Comparison of ENCODE assay signal across 21 cellular contexts in the genomic region with DNA sequence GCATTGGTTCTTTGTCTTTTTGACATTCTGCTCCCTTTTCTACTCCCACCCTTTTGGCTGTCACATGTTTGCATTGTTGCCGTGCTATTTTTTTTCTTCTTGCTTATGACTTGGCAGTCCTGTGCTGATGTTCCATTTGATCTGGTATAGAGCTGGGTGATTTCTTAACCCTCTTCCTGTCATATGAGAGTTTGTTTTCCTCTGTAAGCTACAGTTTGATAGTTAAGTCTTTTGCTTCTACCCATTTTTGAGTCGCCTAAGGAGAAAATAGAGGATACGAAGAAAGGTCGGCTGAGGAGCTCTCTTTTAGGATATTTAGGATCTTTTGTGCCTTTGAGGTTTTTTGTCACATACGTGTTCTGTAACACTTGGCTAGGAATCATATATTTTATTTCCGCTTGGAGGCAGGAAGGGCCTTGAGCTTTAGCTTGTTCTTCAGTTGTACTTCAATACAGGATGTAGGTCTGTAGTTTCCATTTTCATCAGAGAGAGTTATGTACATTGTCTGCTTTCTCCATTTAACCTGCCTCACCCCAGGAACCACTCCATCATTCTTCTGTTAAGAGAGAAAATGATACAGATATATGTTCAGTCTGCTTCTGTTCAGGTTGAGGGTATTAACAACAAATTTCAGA.
DNase-seq lines count a peak whose midpoint lies in the region; ATAC-seq and TF ChIP-seq lines count a peak whose summit lies in the region.
"Had no signal": no experiment of that assay in that cellular context is flagged by ENCODE, and none has a peak within 500 bp of the region (broad histone marks: within the 10 kb centered on the region; RNA-seq: fewer than 3 reads in every experiment).

No MANE protein-coding gene starts in this region.

- TF ChIP-seq CTCF in colonic mucosa (IDR thresholded peaks at IDR 0.05) = no peak
- TF ChIP-seq CTCF in glutamatergic neuron (IDR thresholded peaks at IDR 0.05; ENCODE audit: partially characterized antibody, unreplicated experiment) = no peak

- H3K27me3 Mint-ChIP-seq in activated naive CD4-positive, alpha-beta T cell treated with anti-CD3 and anti-CD28 coated beads for 36 hours (ENCODE audit: low read depth) = no peaks in the 10 kb centered on the region
- no peaks in the 10 kb centered on the region for H3K27me3 Mint-ChIP-seq in T-helper 2 cell treated with Interferon-gamma antibody and Interleukin-4, amounts not matched to agents 5 μg/mL and 100 μg/mL, for 36 hours (ENCODE audit: low read depth)
- no peaks in the 10 kb centered on the region for H3K27me3 Mint-ChIP-seq in stimulated activated naive CD8-positive, alpha-beta T cell treated with anti-CD3 and anti-CD28 coated beads, Interleukin-15, Interleukin-2, amounts not matched to agents 100 ng/mL and 50 ng/mL, for 24 hours
- no peaks in the 10 kb centered on the region for H3K27me3 Mint-ChIP-seq in glutamatergic neuron (ENCODE audit: unreplicated experiment)
- H3K27me3 Mint-ChIP-seq in stimulated activated memory B cell treated with anti-CD40 and anti-IgM and Interleukin-4, amounts not matched to agents 10 μg/mL and 1 μg/mL and 100 μg/mL, for 72 hours = no peaks in the 10 kb centered on the region
- H3K27me3 Mint-ChIP-seq: dendritic cell treated with granulocyte-macrophage colony-stimulating factor and Interleukin-4, amounts not matched to agents 40 ng/mL and 50 ng/mL, for 4 days had no signal

- no peaks in the 10 kb centered on the region for H3K4me1 ChIP-seq in colonic mucosa
- H3K4me1 ChIP-seq: gastroesophageal sphincter, right atrium auricular region, SJCRH30 had no signal

- intact Hi-C loops in activated naive CD4-positive, alpha-beta T cell treated with anti-CD3 and anti-CD28 coated beads for 36 hours (cut with micrococcal nuclease) = loop anchor here (1.0 to 2.0 kb wide), 4 partner anchors 15 to 456 kb away; no protein-coding TSS in a partner anchor
- intact Hi-C loops in colonic mucosa (cut with DNase I) = no loop called here

- no peaks in the 10 kb centered on the region for H3K9me3 ChIP-seq in colonic mucosa
- H3K9me3 ChIP-seq: SJCRH30 had no signal

- no peak overlapping the region for H3K9ac ChIP-seq in colonic mucosa (ENCODE audit: low read depth in 2 of 2, low read length in 2 of 2)

- no peak overlapping the region for H3K4me3 ChIP-seq in colonic mucosa
- H3K4me3 ChIP-seq: gastroesophageal sphincter, PC-9, right atrium auricular region, SJCRH30 had no signal

- CTCF ChIA-PET in activated naive CD4-positive, alpha-beta T cell treated with anti-CD3 and anti-CD28 coated beads for 36 hours (lab: Charles Lee) = interaction anchor here (0.6 to 2.9 kb wide), 6 partner anchors 11 to 400 kb away, joined by 3 to 10 read pairs (median 4); no protein-coding TSS in a partner anchor

- DNase-seq in activated naive CD4-positive, alpha-beta T cell treated with anti-CD3 and anti-CD28 coated beads for 36 hours = peak; percentile 16
- no peak for DNase-seq in activated naive CD4-positive, alpha-beta T cell (lab: John Stamatoyannopoulos, UW)
- DNase-seq in T-helper 2 cell treated with Interferon-gamma antibody and Interleukin-4, amounts not matched to agents 5 μg/mL and 100 μg/mL, for 36 hours (ENCODE audit: low spot score) = no peak
- DNase-seq in colonic mucosa = no peak
- no peak for DNase-seq in NCI-H2107 treated with DMSO at 0.1 percent for 48 hours (lab: John Stamatoyannopoulos, UW; ENCODE audit: unreplicated experiment)
- DNase-seq in glutamatergic neuron = no peak
- DNase-seq: activated effector memory CD4-positive, alpha-beta T cell treated with anti-CD3 and anti-CD28 coated beads, Interleukin-2, amount 50 U/mL, for 16 hours; DMS79 treated with DMSO at 0.1 percent for 48 hours; erythroblast; GOT3; NCI-H146; NCI-H82; nucleus accumbens; PC-9; SJCRH30 had no signal

- H3K4me3 Mint-ChIP-seq in activated naive CD4-positive, alpha-beta T cell treated with anti-CD3 and anti-CD28 coated beads for 36 hours = peak overlapping the region; percentile 46
- H3K4me3 Mint-ChIP-seq in T-helper 2 cell treated with Interferon-gamma antibody and Interleukin-4, amounts not matched to agents 5 μg/mL and 100 μg/mL, for 36 hours = peak overlapping the region; percentile 46
- peak overlapping the region; percentile 50 for H3K4me3 Mint-ChIP-seq in stimulated activated naive CD8-positive, alpha-beta T cell treated with anti-CD3 and anti-CD28 coated beads, Interleukin-15, Interleukin-2, amounts not matched to agents 100 ng/mL and 50 ng/mL, for 24 hours
- no peak overlapping the region for H3K4me3 Mint-ChIP-seq in glutamatergic neuron (ENCODE audit: unreplicated experiment)
- H3K4me3 Mint-ChIP-seq in stimulated activated memory B cell treated with anti-CD40 and anti-IgM and Interleukin-4, amounts not matched to agents 10 μg/mL and 1 μg/mL and 100 μg/mL, for 72 hours = no peak overlapping the region
- H3K4me3 Mint-ChIP-seq: CD14-positive monocyte; dendritic cell treated with granulocyte-macrophage colony-stimulating factor and Interleukin-4, amounts not matched to agents 40 ng/mL and 50 ng/mL, for 4 days had no signal

- peaks cover 17% of the 10 kb centered on the region for H3K4me1 Mint-ChIP-seq in activated naive CD4-positive, alpha-beta T cell treated with anti-CD3 and anti-CD28 coated beads for 36 hours (ENCODE audit: low read depth)
- H3K4me1 Mint-ChIP-seq in T-helper 2 cell treated with Interferon-gamma antibody and Interleukin-4, amounts not matched to agents 5 μg/mL and 100 μg/mL, for 36 hours (ENCODE audit: low read depth) = peaks cover 13% of the 10 kb centered on the region
- H3K4me1 Mint-ChIP-seq in stimulated activated naive CD8-positive, alpha-beta T cell treated with anti-CD3 and anti-CD28 coated beads, Interleukin-15, Interleukin-2, amounts not matched to agents 100 ng/mL and 50 ng/mL, for 24 hours (ENCODE audit: low read depth) = peaks cover 18% of the 10 kb centered on the region
- H3K4me1 Mint-ChIP-seq in glutamatergic neuron (ENCODE audit: low read depth, unreplicated experiment) = peaks cover 7% of the 10 kb centered on the region
- H3K4me1 Mint-ChIP-seq in stimulated activated memory B cell treated with anti-CD40 and anti-IgM and Interleukin-4, amounts not matched to agents 10 μg/mL and 1 μg/mL and 100 μg/mL, for 72 hours = peaks cover 12% of the 10 kb centered on the region

- peak overlapping the region; percentile 29 for H3K27ac ChIP-seq in colonic mucosa
- H3K27ac ChIP-seq: gastroesophageal sphincter, PC-9, right atrium auricular region, SJCRH30 had no signal

- peaks cover 9% of the 10 kb centered on the region for H3K9me3 Mint-ChIP-seq in activated naive CD4-positive, alpha-beta T cell treated with anti-CD3 and anti-CD28 coated beads for 36 hours
- H3K9me3 Mint-ChIP-seq in T-helper 2 cell treated with Interferon-gamma antibody and Interleukin-4, amounts not matched to agents 5 μg/mL and 100 μg/mL, for 36 hours = peaks cover 17% of the 10 kb centered on the region
- H3K9me3 Mint-ChIP-seq in stimulated activated naive CD8-positive, alpha-beta T cell treated with anti-CD3 and anti-CD28 coated beads, Interleukin-15, Interleukin-2, amounts not matched to agents 100 ng/mL and 50 ng/mL, for 24 hours = peaks cover 12% of the 10 kb centered on the region
- no peaks in the 10 kb centered on the region for H3K9me3 Mint-ChIP-seq in glutamatergic neuron (ENCODE audit: unreplicated experiment)
- peaks cover 10% of the 10 kb centered on the region for H3K9me3 Mint-ChIP-seq in stimulated activated memory B cell treated with anti-CD40 and anti-IgM and Interleukin-4, amounts not matched to agents 10 μg/mL and 1 μg/mL and 100 μg/mL, for 72 hours

- peaks cover 11% of the 10 kb centered on the region for H3K36me3 Mint-ChIP-seq in activated naive CD4-positive, alpha-beta T cell treated with anti-CD3 and anti-CD28 coated beads for 36 hours (ENCODE audit: low read depth)
- H3K36me3 Mint-ChIP-seq in T-helper 2 cell treated with Interferon-gamma antibody and Interleukin-4, amounts not matched to agents 5 μg/mL and 100 μg/mL, for 36 hours (ENCODE audit: low read depth) = peaks cover 10% of the 10 kb centered on the region
- H3K36me3 Mint-ChIP-seq in stimulated activated naive CD8-positive, alpha-beta T cell treated with anti-CD3 and anti-CD28 coated beads, Interleukin-15, Interleukin-2, amounts not matched to agents 100 ng/mL and 50 ng/mL, for 24 hours (ENCODE audit: low read depth) = peaks cover 34% of the 10 kb centered on the region
- peaks cover 15% of the 10 kb centered on the region for H3K36me3 Mint-ChIP-seq in glutamatergic neuron (ENCODE audit: unreplicated experiment)
- peaks cover 37% of the 10 kb centered on the region for H3K36me3 Mint-ChIP-seq in stimulated activated memory B cell treated with anti-CD40 and anti-IgM and Interleukin-4, amounts not matched to agents 10 μg/mL and 1 μg/mL and 100 μg/mL, for 72 hours

- H3K36me3 ChIP-seq in colonic mucosa = no peaks in the 10 kb centered on the region
- H3K36me3 ChIP-seq: gastroesophageal sphincter, right atrium auricular region, SJCRH30 had no signal

- peak overlapping the region; percentile 92 for H3K27ac Mint-ChIP-seq in activated naive CD4-positive, alpha-beta T cell treated with anti-CD3 and anti-CD28 coated beads for 36 hours
- peak overlapping the region; percentile 87 for H3K27ac Mint-ChIP-seq in T-helper 2 cell treated with Interferon-gamma antibody and Interleukin-4, amounts not matched to agents 5 μg/mL and 100 μg/mL, for 36 hours
- peak overlapping the region; percentile 88 for H3K27ac Mint-ChIP-seq in stimulated activated naive CD8-positive, alpha-beta T cell treated with anti-CD3 and anti-CD28 coated beads, Interleukin-15, Interleukin-2, amounts not matched to agents 100 ng/mL and 50 ng/mL, for 24 hours
- no peak overlapping the region for H3K27ac Mint-ChIP-seq in glutamatergic neuron (ENCODE audit: unreplicated experiment)
- no peak overlapping the region for H3K27ac Mint-ChIP-seq in stimulated activated memory B cell treated with anti-CD40 and anti-IgM and Interleukin-4, amounts not matched to agents 10 μg/mL and 1 μg/mL and 100 μg/mL, for 72 hours
- H3K27ac Mint-ChIP-seq: dendritic cell treated with granulocyte-macrophage colony-stimulating factor and Interleukin-4, amounts not matched to agents 40 ng/mL and 50 ng/mL, for 4 days had no signal

- ATAC-seq in stimulated activated memory B cell treated with anti-CD40 and anti-IgM and Interleukin-4, amounts not matched to agents 10 μg/mL and 1 μg/mL and 100 μg/mL, for 72 hours = no peak
- ATAC-seq: gastroesophageal sphincter had no signal

- no peaks in the 10 kb centered on the region for H3K27me3 ChIP-seq in colonic mucosa
- H3K27me3 ChIP-seq: gastroesophageal sphincter, right atrium auricular region, SJCRH30 had no signal

Comparison
In these comparisons a context has a peak if more than half of its experiments do, and no peak if none do; other contexts are left out.
1. H3K27ac Mint-ChIP-seq: peak in activated naive CD4-positive, alpha-beta T cell treated with anti-CD3 and anti-CD28 coated beads for 36 hours (single experiment), T-helper 2 cell treated with Interferon-gamma antibody and Interleukin-4, amounts not matched to agents 5 μg/mL and 100 μg/mL, for 36 hours (single experiment) and stimulated activated naive CD8-positive, alpha-beta T cell treated with anti-CD3 and anti-CD28 coated beads, Interleukin-15, Interleukin-2, amounts not matched to agents 100 ng/mL and 50 ng/mL, for 24 hours (single experiment); none in glutamatergic neuron (single experiment) and stimulated activated memory B cell treated with anti-CD40 and anti-IgM and Interleukin-4, amounts not matched to agents 10 μg/mL and 1 μg/mL and 100 μg/mL, for 72 hours (single experiment).
2. H3K4me3 Mint-ChIP-seq: peak in activated naive CD4-positive, alpha-beta T cell treated with anti-CD3 and anti-CD28 coated beads for 36 hours (single experiment), T-helper 2 cell treated with Interferon-gamma antibody and Interleukin-4, amounts not matched to agents 5 μg/mL and 100 μg/mL, for 36 hours (single experiment) and stimulated activated naive CD8-positive, alpha-beta T cell treated with anti-CD3 and anti-CD28 coated beads, Interleukin-15, Interleukin-2, amounts not matched to agents 100 ng/mL and 50 ng/mL, for 24 hours (single experiment); none in glutamatergic neuron (single experiment) and stimulated activated memory B cell treated with anti-CD40 and anti-IgM and Interleukin-4, amounts not matched to agents 10 μg/mL and 1 μg/mL and 100 μg/mL, for 72 hours (single experiment).